Comparison of ENCODE assay signal across 1 cellular context in genomic region chr1:18902523-18903312, GRCh38.
TF ChIP-seq lines count a peak whose summit lies in the region.

Gene ALDH4A1, minus strand, starts transcription at chr1:18902555. Its CDS starts 32 bp downstream, at chr1:18902523.

TF ChIP-seq in HEK293, 187 proteins besides CTCF, POLR2A, EP300 and RAD21 (continued from another document):
- TF ChIP-seq ZNF518A (tag by site-specific recombination; conservative IDR thresholded peaks at IDR 0.05; ENCODE audit: low read depth) (0 out of 2 replicates have a peak, but pooled peaks have one; percentile 21), ZSCAN30 (tag by site-specific recombination; IDR thresholded peaks at IDR 0.05) (no peak), ZSCAN4 (tag by site-specific recombination; IDR thresholded peaks at IDR 0.05) (no peak), PRDM1 (tag by site-specific recombination; IDR thresholded peaks at IDR 0.05) (no peak), ZNF202 (tag by site-specific recombination; IDR thresholded peaks at IDR 0.05; ENCODE audit: borderline replicate concordance) (no peak), ZNF623 (tag by site-specific recombination; IDR thresholded peaks at IDR 0.05) (no peak), ZNF148 (tag by site-specific recombination; IDR thresholded peaks at IDR 0.05; ENCODE audit: borderline replicate concordance) (no peak), ZNF658 (tag by site-specific recombination; IDR thresholded peaks at IDR 0.05) (no peak), KLF8 (tag by site-specific recombination; IDR thresholded peaks at IDR 0.05) (peak; percentile 86), ZNF645 (tag by site-specific recombination; IDR thresholded peaks at IDR 0.05) (no peak), ZNF248 (tag by site-specific recombination; IDR thresholded peaks at IDR 0.05) (no peak), ZNF677 (tag by site-specific recombination; IDR thresholded peaks at IDR 0.05) (no peak), ZNF776 (tag by site-specific recombination; IDR thresholded peaks at IDR 0.05; ENCODE audit: borderline replicate concordance) (no peak), ZNF121 (tag by site-specific recombination; IDR thresholded peaks at IDR 0.05) (no peak), ZNF626 (tag by site-specific recombination; IDR thresholded peaks at IDR 0.05) (no peak), ZFP3 (tag by site-specific recombination; IDR thresholded peaks at IDR 0.05; ENCODE audit: low read depth) (no peak), SP7 (tag by site-specific recombination; IDR thresholded peaks at IDR 0.05) (peak; percentile 67; the same call in 1 of the 2 replicates), ZNF830 (tag by site-specific recombination; IDR thresholded peaks at IDR 0.05; ENCODE audit: low read depth) (no peak), ZIC2 (tag by site-specific recombination; IDR thresholded peaks at IDR 0.05) (peak; percentile 45; the same call in 1 of the 2 replicates), ZNF132 (tag by site-specific recombination; IDR thresholded peaks at IDR 0.05; ENCODE audit: borderline replicate concordance) (no peak), GLI2 (tag by site-specific recombination; IDR thresholded peaks at IDR 0.05; ENCODE audit: borderline replicate concordance, low read depth) (no peak), ZSCAN5A (tag by site-specific recombination; IDR thresholded peaks at IDR 0.05) (no peak)
TF ChIP-seq in HEK293: peak in this region for 29.
